In the genomic region with DNA sequence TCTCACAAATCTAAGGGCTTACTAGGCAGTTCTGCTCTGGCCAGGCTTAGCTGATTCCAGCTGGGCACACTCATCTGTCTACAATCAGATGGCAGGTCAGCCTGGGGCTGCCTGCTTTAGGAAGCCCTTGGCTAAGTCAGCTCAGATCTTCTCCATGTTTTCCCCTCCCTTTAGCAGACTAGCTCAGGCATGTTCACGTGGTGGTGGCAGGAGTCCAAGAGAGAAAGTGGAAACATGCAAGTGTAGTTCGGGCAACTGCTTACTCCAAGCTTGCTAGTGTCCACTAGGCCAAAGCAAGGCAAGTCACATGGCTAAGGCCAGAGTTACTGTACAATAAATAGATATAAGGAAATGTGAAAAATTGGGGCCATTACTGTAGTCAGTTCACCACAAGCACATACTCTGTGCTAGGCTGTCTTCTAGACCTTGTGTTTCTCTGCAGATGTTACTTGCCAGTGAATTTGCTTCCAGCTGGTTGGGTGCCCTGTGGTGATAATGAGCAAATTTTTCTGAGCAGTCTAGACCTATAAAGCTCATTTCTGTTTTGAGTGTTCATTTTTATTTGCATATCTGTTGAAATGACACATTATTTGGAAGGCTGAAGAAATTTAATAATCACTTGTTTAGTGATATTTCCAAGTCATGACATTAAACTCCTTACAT, we compare ENCODE assay signal across 9 cellular contexts. TPM values are rescaled to one million over a fixed set of nuclear protein-coding genes. Genes with fewer than 3 reads are reported as not detected.
DNase-seq lines count a peak whose midpoint lies in the region; ATAC-seq, FAIRE-seq and TF ChIP-seq lines count a peak whose summit lies in the region.
"Had no signal": no experiment of that assay in that cellular context is flagged by ENCODE, and none has a peak within 500 bp of the region (broad histone marks: within the 10 kb centered on the region; RNA-seq: fewer than 3 reads in every experiment).

No MANE protein-coding gene starts in this region.

- peak; percentile 99 for ATAC-seq in RWPE2 (ENCODE audit: low read depth)
- ATAC-seq in pancreas = peak; percentile 85 to 97 (median 94)
- no peak for ATAC-seq in GM18520 (IDR thresholded peaks at IDR 0.05; ENCODE audit: unreplicated experiment)

- no peaks in the 10 kb centered on the region for H3K36me3 ChIP-seq in RWPE2 (ENCODE audit: low read depth)
- no peaks in the 10 kb centered on the region for H3K36me3 ChIP-seq in pancreas

- no peaks in the 10 kb centered on the region for H3K9me3 ChIP-seq in RWPE2 (ENCODE audit: severe bottlenecking)
- no peaks in the 10 kb centered on the region for H3K9me3 ChIP-seq in pancreas

- H3K4me3 ChIP-seq in RWPE2 (ENCODE audit: severe bottlenecking) = no peak overlapping the region
- H3K4me3 ChIP-seq in foreskin fibroblast (ENCODE audit: low read depth in 1 of 2, low read length in 2 of 2) = no peak overlapping the region
- no peak overlapping the region for H3K4me3 ChIP-seq in pancreas

- peaks cover 14% of the 10 kb centered on the region for H3K4me1 ChIP-seq in RWPE2 (ENCODE audit: insufficient read depth, poor library complexity, severe bottlenecking)
- peaks cover 10 to 19% (median 15%) of the 10 kb centered on the region in 3 donors for H3K4me1 ChIP-seq in pancreas

- DNase-seq in DMS 273 treated with DMSO at 0.1 percent for 48 hours (lab: John Stamatoyannopoulos, UW) = peak; percentile 77
- peak; percentile 64 for DNase-seq in RWPE2 (ENCODE audit: low spot score)
- DNase-seq in foreskin fibroblast = peak; percentile 84 to 95
- DNase-seq in pancreas = peak; percentile 59 to 85 (median 70)
- DNase-seq in GM19238 (ENCODE audit: insufficient read length, low spot score) = no peak
- DNase-seq in stimulated activated CD4-positive, alpha-beta T cell treated with anti-CD3 and anti-CD28 coated beads, Interleukin-12 subunit alpha, Interleukin-12 subunit beta, amount 100 ng/mL, for 4 hours = no peak
- no peak for DNase-seq in D341Med (ENCODE audit: low spot score)
- DNase-seq: NCI-H1092 had no signal

- TF ChIP-seq CTCF in RWPE2 (IDR thresholded peaks at IDR 0.05; ENCODE audit: poor library complexity, severe bottlenecking) (no peak), foreskin fibroblast (IDR thresholded peaks at IDR 0.05; ENCODE audit: low read depth, low read length) (no peak), pancreas (IDR thresholded peaks at IDR 0.05) (no peak)

- intact Hi-C loops in pancreas (cut with DNase I) = no loop called here

- H3K27me3 ChIP-seq in RWPE2 (ENCODE audit: insufficient read depth, poor library complexity, severe bottlenecking) (no peaks in the 10 kb centered on the region), pancreas (no peaks in the 10 kb centered on the region)

- H3K27ac ChIP-seq in RWPE2 (ENCODE audit: poor library complexity, severe bottlenecking) (peak overlapping the region; percentile 12), pancreas (no peak overlapping the region)

- WGBS in pancreas, 2 donors = 4 to 8% methylated on average over 2 of the region's 2 CpGs

- FAIRE-seq in pancreas (lab: Jason Lieb, UNC) = peak; percentile 69

RNA-seq across cellular contexts. Expression of gene RECK, which starts 38.3 kb away (rescaled TPM):
- total RNA-seq in pancreas = 1 to 10 TPM in 5 of 6 donors, under 1 TPM in 1; 0.95 to 4.6 (median 1.8) TPM
- polyA plus RNA-seq in pancreas = 1 to 10 TPM; 1.4 to 2.0 TPM

Comparison
In these comparisons a context has a peak if more than half of its experiments do, and no peak if none do; other contexts are left out.
1. DNase-seq: peak in DMS 273 treated with DMSO at 0.1 percent for 48 hours (single experiment), RWPE2 (single experiment), foreskin fibroblast (2 of 2) and pancreas (6 of 6); none in GM19238 (single experiment), stimulated activated CD4-positive, alpha-beta T cell treated with anti-CD3 and anti-CD28 coated beads, Interleukin-12 subunit alpha, Interleukin-12 subunit beta, amount 100 ng/mL, for 4 hours (single experiment) and D341Med (single experiment).